Comparison of ENCODE assay signal across 1 cellular context in the genomic region with DNA sequence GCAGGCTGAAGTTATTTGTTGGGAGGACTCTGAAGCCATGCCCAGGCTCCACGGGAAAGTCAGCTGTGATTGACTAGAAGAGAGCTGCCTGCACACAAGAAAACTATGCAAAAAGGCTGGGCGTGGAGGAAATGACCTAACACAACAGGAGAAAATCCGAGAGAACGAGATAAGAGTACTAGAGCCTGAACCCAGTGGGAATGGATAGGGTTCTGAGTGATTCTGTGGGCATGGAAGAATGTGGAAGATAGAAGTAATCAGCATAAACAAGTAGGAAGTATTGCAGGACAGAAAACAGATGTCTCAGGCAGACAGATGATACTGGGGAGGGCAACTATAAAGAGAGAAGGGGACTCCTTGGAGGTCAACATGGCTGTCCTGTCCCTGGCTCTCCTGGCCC.
TF ChIP-seq lines count a peak whose summit lies in the region.

No MANE protein-coding gene starts in this region.

TF ChIP-seq in K562, 482 proteins besides CTCF, POLR2A, EP300 and RAD21 (continued from another document):
- TF ChIP-seq, protein P1, sequence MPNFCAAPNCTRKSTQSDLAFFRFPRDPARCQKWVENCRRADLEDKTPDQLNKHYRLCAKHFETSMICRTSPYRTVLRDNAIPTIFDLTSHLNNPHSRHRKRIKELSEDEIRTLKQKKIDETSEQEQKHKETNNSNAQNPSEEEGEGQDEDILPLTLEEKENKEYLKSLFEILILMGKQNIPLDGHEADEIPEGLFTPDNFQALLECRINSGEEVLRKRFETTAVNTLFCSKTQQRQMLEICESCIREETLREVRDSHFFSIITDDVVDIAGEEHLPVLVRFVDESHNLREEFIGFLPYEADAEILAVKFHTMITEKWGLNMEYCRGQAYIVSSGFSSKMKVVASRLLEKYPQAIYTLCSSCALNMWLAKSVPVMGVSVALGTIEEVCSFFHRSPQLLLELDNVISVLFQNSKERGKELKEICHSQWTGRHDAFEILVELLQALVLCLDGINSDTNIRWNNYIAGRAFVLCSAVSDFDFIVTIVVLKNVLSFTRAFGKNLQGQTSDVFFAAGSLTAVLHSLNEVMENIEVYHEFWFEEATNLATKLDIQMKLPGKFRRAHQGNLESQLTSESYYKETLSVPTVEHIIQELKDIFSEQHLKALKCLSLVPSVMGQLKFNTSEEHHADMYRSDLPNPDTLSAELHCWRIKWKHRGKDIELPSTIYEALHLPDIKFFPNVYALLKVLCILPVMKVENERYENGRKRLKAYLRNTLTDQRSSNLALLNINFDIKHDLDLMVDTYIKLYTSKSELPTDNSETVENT (CRISPR knock-in tag; IDR thresholded peaks at IDR 0.05): no peak
- TF ChIP-seq JUN (IDR thresholded peaks at IDR 0.05; ENCODE audit: borderline replicate concordance, low read depth, low read length) (no peak), JUN (CRISPR knock-in tag; IDR thresholded peaks at IDR 0.05; ENCODE audit: borderline replicate concordance) (no peak), CBFA2T2 (conservative IDR thresholded peaks at IDR 0.05) (peak; percentile 20; the same call in 1 of the 2 replicates), HLTF (IDR thresholded peaks at IDR 0.05) (no peak)
